13 cellular contexts compared by ENCODE assay signal in genomic region chr1:178573330-178573729, GRCh38.
A peak's percentile ranks its signal among the peaks of the same experiment; 100 is the strongest.
DNase-seq lines count a peak whose midpoint lies in the region; ATAC-seq and TF ChIP-seq lines count a peak whose summit lies in the region.
"Had no signal": no experiment of that assay in that cellular context is flagged by ENCODE, and none has a peak within 500 bp of the region (broad histone marks: within the 10 kb centered on the region; RNA-seq: fewer than 3 reads in every experiment).

No MANE protein-coding gene starts in this region.

- H3K4me1 ChIP-seq in mucosa of descending colon (ENCODE audit: low read depth), result peaks cover 8% of the 10 kb centered on the region

- H3K4me3 ChIP-seq in mucosa of descending colon, result no peak overlapping the region

- intact Hi-C loops in mucosa of descending colon (cut with DNase I, micrococcal nuclease), result no loop called here

- H3K9me3 ChIP-seq in mucosa of descending colon, result no peaks in the 10 kb centered on the region

- no peaks in the 10 kb centered on the region for H3K36me3 ChIP-seq in mucosa of descending colon (ENCODE audit: low read depth)

- DNase-seq in mucosa of descending colon (no peak), DMS 273 (lab: John Stamatoyannopoulos, UW; ENCODE audit: unreplicated experiment) (no peak), HCEC 1CT (no peak), DMS79 (lab: John Stamatoyannopoulos, UW) (no peak)
- DNase-seq: activated CD8-positive, alpha-beta T cell treated with anti-CD3 and anti-CD28 coated beads for 36 hours; activated naive CD4-positive, alpha-beta T cell treated with anti-CD3 and anti-CD28 coated beads, Interleukin-2, amount 10 ng/mL, durations not matched to agents 7 days and 5 days; NCI-H2227 treated with DMSO at 0.1 percent for 48 hours; T-helper 9 cell had no signal

- TF ChIP-seq CTCF in mucosa of descending colon (IDR thresholded peaks at IDR 0.05), result no peak

- ATAC-seq in GM18502 (IDR thresholded peaks at IDR 0.05; ENCODE audit: poor library complexity, unreplicated experiment) (peak; percentile 84), GM19463 (IDR thresholded peaks at IDR 0.05; ENCODE audit: unreplicated experiment) (peak; percentile 69), HG02981 (IDR thresholded peaks at IDR 0.05; ENCODE audit: unreplicated experiment) (peak; percentile 63), HG03571 (IDR thresholded peaks at IDR 0.05; ENCODE audit: unreplicated experiment) (peak; percentile 48), mucosa of descending colon (no peak)
- ATAC-seq: activated CD8-positive, alpha-beta T cell treated with anti-CD3 and anti-CD28 coated beads for 36 hours; esophagus mucosa had no signal
